28 cellular contexts compared by ENCODE assay signal in the genomic region with DNA sequence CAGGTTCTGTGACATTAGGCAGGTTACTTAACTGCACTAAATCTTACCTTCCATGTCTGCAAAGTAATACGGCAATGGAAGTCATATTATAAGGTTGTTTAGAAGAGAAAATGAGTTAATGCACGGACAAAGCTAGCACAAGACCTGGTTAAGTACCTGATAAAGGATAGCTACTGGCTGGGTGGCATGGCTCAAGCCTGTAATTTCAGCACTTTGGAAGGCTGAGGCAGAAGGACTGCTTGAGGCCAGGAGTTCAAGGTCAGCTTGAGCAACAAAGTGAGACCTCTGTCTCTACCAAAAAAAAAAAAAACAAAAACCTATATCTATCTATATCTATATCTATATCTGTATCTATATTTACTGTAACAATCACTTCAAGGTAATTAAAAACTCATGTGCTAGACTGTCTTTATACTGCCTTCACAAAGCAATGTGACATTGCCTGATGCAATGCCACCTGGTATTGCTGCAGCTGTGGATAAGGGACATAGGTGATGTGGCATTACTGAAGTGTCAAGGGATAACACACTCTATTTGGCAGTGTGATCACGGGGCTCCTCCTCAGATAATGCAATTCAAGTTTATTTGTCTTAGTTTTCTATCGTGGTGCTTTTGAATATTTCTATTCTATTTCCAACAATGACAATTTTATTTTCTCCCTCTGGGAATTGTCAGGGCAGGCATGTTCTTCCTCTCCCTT.
DNase-seq lines count a peak whose midpoint lies in the region; ATAC-seq and TF ChIP-seq lines count a peak whose summit lies in the region.
"Had no signal": no experiment of that assay in that cellular context is flagged by ENCODE, and none has a peak within 500 bp of the region (broad histone marks: within the 10 kb centered on the region; RNA-seq: fewer than 3 reads in every experiment).

No MANE protein-coding gene starts in this region.

- no peak overlapping the region for H3K18ac ChIP-seq in mesendoderm (ENCODE audit: low read length)

- whole genome bisulfite sequencing in mesendoderm (ENCODE audit: extremely low coverage, insufficient coverage, low lambda C conversion rate): no CpG with 5 or more reads among the region's 4 CpGs

- H3K4me2 ChIP-seq in mesendoderm (ENCODE audit: low read length): no peak overlapping the region

- TF ChIP-seq CTCF in RWPE2 (IDR thresholded peaks at IDR 0.05; ENCODE audit: poor library complexity, severe bottlenecking) (no peak), GM20000 (IDR thresholded peaks at IDR 0.05; ENCODE audit: extremely low read depth, missing control alignments) (no peak)

- peak; percentile 85 for DNase-seq in NCI-H2107 treated with DMSO at 0.1 percent for 48 hours (lab: John Stamatoyannopoulos, UW; ENCODE audit: unreplicated experiment)
- DNase-seq in NCI-H2107 (lab: John Stamatoyannopoulos, UW): no peak
- DNase-seq in NCI-H2029 (lab: John Stamatoyannopoulos, UW): peak; percentile 23
- DNase-seq in RWPE2 (ENCODE audit: low spot score): no peak
- DNase-seq in mesendoderm: peak; percentile 49
- DNase-seq in NCI-H446 (lab: John Stamatoyannopoulos, UW): no peak
- no peak for DNase-seq in activated CD8-positive, alpha-beta memory T cell treated with anti-CD3 and anti-CD28 coated beads, Interleukin-2, amount 10 ng/mL, durations not matched to agents 7 days and 5 days
- no peak for DNase-seq in GM20000 (ENCODE audit: low spot score)
- DNase-seq: 8988T; activated CD4-positive, alpha-beta memory T cell treated with anti-CD3 and anti-CD28 coated beads, Interleukin-2, amount 10 ng/mL, durations not matched to agents 7 days and 5 days; activated CD4-positive, CD25-positive, alpha-beta regulatory T cell treated with anti-CD3 and anti-CD28 coated beads, Interleukin-2, amount 50 U/mL, for 72 hours; aorta; CD4-positive, CD25-positive, alpha-beta regulatory T cell; effector memory CD4-positive, alpha-beta T cell; foreskin keratinocyte; heart left ventricle; KBM-7; kidney; midbrain; MM.1S; naive thymus-derived CD4-positive, alpha-beta T cell; NK-92 treated with Interleukin-12 subunit alpha and Interleukin-12 subunit beta, amount 100 ng/mL, for 24 hours; Peyer's patch; stimulated activated naive CD8-positive, alpha-beta T cell treated with anti-CD3 and anti-CD28 coated beads, Interleukin-15, Interleukin-2, amounts not matched to agents 100 U/mL and 50 U/mL, for 24 hours; testis had no signal

- H3K27me3 ChIP-seq in RWPE2 (ENCODE audit: insufficient read depth, poor library complexity, severe bottlenecking) (no peaks in the 10 kb centered on the region), mesendoderm (ENCODE audit: insufficient read depth, low read length, poor library complexity) (no peaks in the 10 kb centered on the region)
- H3K27me3 ChIP-seq: cardiac muscle cell, foreskin keratinocyte, heart left ventricle, Peyer's patch, testis had no signal

- CTCF ChIA-PET in activated CD8-positive, alpha-beta memory T cell treated with anti-CD3 and anti-CD28 coated beads, Interleukin-2, amount 10 ng/mL, durations not matched to agents 7 days and 5 days (lab: Charles Lee): no interaction called here

- H3K36me3 ChIP-seq in RWPE2 (ENCODE audit: low read depth): no peaks in the 10 kb centered on the region
- no peaks in the 10 kb centered on the region for H3K36me3 ChIP-seq in mesendoderm (ENCODE audit: control insufficient read depth, insufficient read depth, low read length)
- H3K36me3 ChIP-seq: cardiac muscle cell, heart left ventricle, Peyer's patch had no signal

- no peak overlapping the region for H2BK120ac ChIP-seq in mesendoderm (ENCODE audit: low read depth, low read length)

- no peaks in the 10 kb centered on the region for H3K27me3 Mint-ChIP-seq in activated CD8-positive, alpha-beta memory T cell treated with anti-CD3 and anti-CD28 coated beads, Interleukin-2, amount 10 ng/mL, durations not matched to agents 7 days and 5 days
- H3K27me3 Mint-ChIP-seq: activated CD4-positive, alpha-beta memory T cell treated with anti-CD3 and anti-CD28 coated beads, Interleukin-2, amount 10 ng/mL, durations not matched to agents 7 days and 5 days; activated naive CD8-positive, alpha-beta T cell; CD4-positive, CD25-positive, alpha-beta regulatory T cell had no signal

- no peak overlapping the region for H2AK5ac ChIP-seq in mesendoderm (ENCODE audit: low read length)

- no peaks in the 10 kb centered on the region for H3K79me2 ChIP-seq in mesendoderm (ENCODE audit: control insufficient read depth, insufficient read depth, low read length)

- peak overlapping the region; percentile 70 for H3K4ac ChIP-seq in mesendoderm (ENCODE audit: low read depth, low read length)

- H3K56ac ChIP-seq in mesendoderm (ENCODE audit: low read length): peak overlapping the region; percentile 44

- H3K9ac ChIP-seq in mesendoderm (ENCODE audit: low read length): no peak overlapping the region

- H3K4me1 Mint-ChIP-seq in activated CD8-positive, alpha-beta memory T cell treated with anti-CD3 and anti-CD28 coated beads, Interleukin-2, amount 10 ng/mL, durations not matched to agents 7 days and 5 days: no peaks in the 10 kb centered on the region
- H3K4me1 Mint-ChIP-seq: activated CD4-positive, alpha-beta memory T cell treated with anti-CD3 and anti-CD28 coated beads, Interleukin-2, amount 10 ng/mL, durations not matched to agents 7 days and 5 days; CD4-positive, CD25-positive, alpha-beta regulatory T cell; naive thymus-derived CD4-positive, alpha-beta T cell had no signal

- H3K4me3 Mint-ChIP-seq in activated CD8-positive, alpha-beta memory T cell treated with anti-CD3 and anti-CD28 coated beads, Interleukin-2, amount 10 ng/mL, durations not matched to agents 7 days and 5 days: no peak overlapping the region
- H3K4me3 Mint-ChIP-seq: activated CD4-positive, alpha-beta memory T cell treated with anti-CD3 and anti-CD28 coated beads, Interleukin-2, amount 10 ng/mL, durations not matched to agents 7 days and 5 days; activated naive CD8-positive, alpha-beta T cell; CD4-positive, CD25-positive, alpha-beta regulatory T cell; naive thymus-derived CD4-positive, alpha-beta T cell had no signal

- no peak overlapping the region for H2BK15ac ChIP-seq in mesendoderm (replicated peaks; ENCODE audit: low read depth)

- H3K4me3 ChIP-seq in RWPE2 (ENCODE audit: severe bottlenecking) (no peak overlapping the region), mesendoderm (ENCODE audit: low read length) (no peak overlapping the region)
- H3K4me3 ChIP-seq: cardiac muscle cell, coronary artery, heart left ventricle, Peyer's patch, testis had no signal

- H3K23ac ChIP-seq in mesendoderm (ENCODE audit: low read length): no peak overlapping the region

- H3K27ac Mint-ChIP-seq in activated CD8-positive, alpha-beta memory T cell treated with anti-CD3 and anti-CD28 coated beads, Interleukin-2, amount 10 ng/mL, durations not matched to agents 7 days and 5 days: no peak overlapping the region
- H3K27ac Mint-ChIP-seq: activated CD4-positive, alpha-beta memory T cell treated with anti-CD3 and anti-CD28 coated beads, Interleukin-2, amount 10 ng/mL, durations not matched to agents 7 days and 5 days; activated naive CD8-positive, alpha-beta T cell; CD4-positive, CD25-positive, alpha-beta regulatory T cell; naive thymus-derived CD4-positive, alpha-beta T cell had no signal

- H3K9me3 ChIP-seq in RWPE2 (ENCODE audit: severe bottlenecking): no peaks in the 10 kb centered on the region
- H3K9me3 ChIP-seq: heart left ventricle, Peyer's patch, testis had no signal

- H3K4me1 ChIP-seq in RWPE2 (ENCODE audit: insufficient read depth, poor library complexity, severe bottlenecking) (peaks cover 17% of the 10 kb centered on the region), mesendoderm (ENCODE audit: control insufficient read depth, low read depth, low read length) (peaks cover 22% of the 10 kb centered on the region)
- H3K4me1 ChIP-seq: heart left ventricle, Peyer's patch, testis had no signal

- H3K9me3 Mint-ChIP-seq in activated CD8-positive, alpha-beta memory T cell treated with anti-CD3 and anti-CD28 coated beads, Interleukin-2, amount 10 ng/mL, durations not matched to agents 7 days and 5 days (ENCODE audit: low read depth): no peaks in the 10 kb centered on the region
- H3K9me3 Mint-ChIP-seq: activated CD4-positive, alpha-beta memory T cell treated with anti-CD3 and anti-CD28 coated beads, Interleukin-2, amount 10 ng/mL, durations not matched to agents 7 days and 5 days had no signal

- no peaks in the 10 kb centered on the region for H3K79me1 ChIP-seq in mesendoderm (ENCODE audit: low read length)

- no peaks in the 10 kb centered on the region for H3K36me3 Mint-ChIP-seq in activated CD8-positive, alpha-beta memory T cell treated with anti-CD3 and anti-CD28 coated beads, Interleukin-2, amount 10 ng/mL, durations not matched to agents 7 days and 5 days
- H3K36me3 Mint-ChIP-seq: activated naive CD8-positive, alpha-beta T cell; CD4-positive, CD25-positive, alpha-beta regulatory T cell; naive thymus-derived CD4-positive, alpha-beta T cell had no signal

- no peak overlapping the region for H4K5ac ChIP-seq in mesendoderm (ENCODE audit: low read length)

- peak overlapping the region; percentile 6 for H2BK5ac ChIP-seq in mesendoderm (ENCODE audit: low read length)

- H4K8ac ChIP-seq in mesendoderm (ENCODE audit: low read depth, low read length): no peak overlapping the region

- H3K27ac ChIP-seq in RWPE2 (ENCODE audit: poor library complexity, severe bottlenecking) (peak overlapping the region; percentile 35), mesendoderm (ENCODE audit: low read depth, low read length) (no peak overlapping the region)
- H3K27ac ChIP-seq: cardiac muscle cell, coronary artery, heart left ventricle, Peyer's patch, testis had no signal

- no peak for ATAC-seq in RWPE2 (ENCODE audit: low read depth)
- ATAC-seq in activated CD8-positive, alpha-beta memory T cell treated with anti-CD3 and anti-CD28 coated beads, Interleukin-2, amount 10 ng/mL, durations not matched to agents 7 days and 5 days: no peak
- ATAC-seq: heart left ventricle; naive thymus-derived CD4-positive, alpha-beta T cell; stimulated activated naive CD8-positive, alpha-beta T cell treated with anti-CD3 and anti-CD28 coated beads, Interleukin-15, Interleukin-2, amounts not matched to agents 100 U/mL and 50 U/mL, for 24 hours had no signal

Comparison
In these comparisons a context has a peak if more than half of its experiments do, and no peak if none do; other contexts are left out.
1. DNase-seq: peak in NCI-H2107 treated with DMSO at 0.1 percent for 48 hours (single experiment), NCI-H2029 (single experiment) and mesendoderm (single experiment); none in NCI-H2107 (single experiment), RWPE2 (single experiment), NCI-H446 (0 of 2), activated CD8-positive, alpha-beta memory T cell treated with anti-CD3 and anti-CD28 coated beads, Interleukin-2, amount 10 ng/mL, durations not matched to agents 7 days and 5 days (single experiment) and GM20000 (single experiment).